ENCODE assay signal across 12 cellular contexts in genomic region chr7:33722383-33723096, GRCh38.
DNase-seq lines count a peak whose midpoint lies in the region; ATAC-seq and TF ChIP-seq lines count a peak whose summit lies in the region.
"Had no signal": no experiment of that assay in that cellular context is flagged by ENCODE, and none has a peak within 500 bp of the region (broad histone marks: within the 10 kb centered on the region; RNA-seq: fewer than 3 reads in every experiment).

No MANE protein-coding gene starts in this region.

- H3K9me3 ChIP-seq in BE2C (no peaks in the 10 kb centered on the region), mesodermal cell (ENCODE audit: control insufficient read depth, low read length) (no peaks in the 10 kb centered on the region), A673 (ENCODE audit: low read depth, low read length, poor library complexity, severe bottlenecking) (no peaks in the 10 kb centered on the region), stomach (peaks cover 0 to 3% (median 0%) of the 10 kb centered on the region in 4 donors)

- no peak overlapping the region for H3K27ac Mint-ChIP-seq in stimulated activated naive CD8-positive, alpha-beta T cell treated with anti-CD3 and anti-CD28 coated beads, Interleukin-15, amount 100 ng/mL, for 72 hours

- peak overlapping the region; percentile 96 for H3K27ac ChIP-seq in mesodermal cell (ENCODE audit: low read depth, low read length, severe bottlenecking)
- H3K27ac ChIP-seq in A673 (ENCODE audit: low read depth, low read length, poor library complexity, severe bottlenecking), result no peak overlapping the region
- no peak overlapping the region for H3K27ac ChIP-seq in stomach

- H3K4me3 ChIP-seq in BE2C (ENCODE audit: low read depth, low read length), result peak overlapping the region; percentile 40
- H3K4me3 ChIP-seq in choroid plexus epithelial cell (ENCODE audit: low read depth, low read length), result no peak overlapping the region
- H3K4me3 ChIP-seq in mesodermal cell (ENCODE audit: extremely low read depth, insufficient read depth, low read length, poor library complexity, severe bottlenecking), result no peak overlapping the region
- no peak overlapping the region for H3K4me3 ChIP-seq in A673 (ENCODE audit: low read depth, low read length, poor library complexity, severe bottlenecking)
- H3K4me3 ChIP-seq in stomach, result no peak overlapping the region

- no peaks in the 10 kb centered on the region for H3K27me3 ChIP-seq in BE2C
- H3K27me3 ChIP-seq in A673 (replicated peaks; ENCODE audit: insufficient read depth, low read depth, low read length, poor library complexity), result no peaks in the 10 kb centered on the region
- H3K27me3 ChIP-seq in stomach, result no peaks in the 10 kb centered on the region

- POLR2A ChIA-PET in A673 (lab: Charles Lee; ENCODE audit: low non-redundant PET), result interaction anchor here (0.7 kb wide), 1 partner anchor 606 kb away, joined by 6 read pairs; no protein-coding TSS in a partner anchor

- no peak for TF ChIP-seq CTCF in BE2C (IDR thresholded peaks at IDR 0.05; ENCODE audit: low read depth, low read length)
- TF ChIP-seq CTCF in choroid plexus epithelial cell (conservative IDR thresholded peaks at IDR 0.05; ENCODE audit: low read depth, low read length), result no peak
- no peak for TF ChIP-seq CTCF in A673 (conservative IDR thresholded peaks at IDR 0.05; ENCODE audit: low read depth, low read length)
- TF ChIP-seq CTCF in stomach (IDR thresholded peaks at IDR 0.05), result no peak

- H3K36me3 ChIP-seq in BE2C (no peaks in the 10 kb centered on the region), mesodermal cell (ENCODE audit: control insufficient read depth, insufficient read depth, low read length) (no peaks in the 10 kb centered on the region), A673 (ENCODE audit: insufficient read depth, low read length, poor library complexity, severe bottlenecking) (no peaks in the 10 kb centered on the region), stomach (no peaks in the 10 kb centered on the region)

- no TSS peak for BruUV-seq in A673 (replicated peaks; lab: Mats Ljungman, UMichigan)

- DNase-seq in BE2C (peak; percentile 93), NCI-H460 (ENCODE audit: extremely low read depth, low read depth) (peak; percentile 15), choroid plexus epithelial cell (ENCODE audit: low read depth) (peak; percentile 73), NCI-H1092 (lab: John Stamatoyannopoulos, UW) (no peak), A673 (ENCODE audit: low spot score) (no peak), stomach (no peak)
- DNase-seq in stimulated activated naive CD8-positive, alpha-beta T cell treated with anti-CD3 and anti-CD28 coated beads, Interleukin-15, amount 100 ng/mL, for 72 hours, result no peak
- DNase-seq: activated CD4-positive, alpha-beta T cell treated with anti-CD3 and anti-CD28 coated beads for 4 hours; cerebellar nuclear complex; left cardiac atrium; NCI-H446 had no signal

- intact Hi-C loops in A673 (cut with micrococcal nuclease; ENCODE audit: unreplicated experiment), result no loop called here
- intact Hi-C loops in stomach (cut with DNase I; ENCODE audit: low total_unique reads), result no loop called here

- TF ChIP-seq POLR2A in stomach (IDR thresholded peaks at IDR 0.05), result no peak

- WGBS in mesodermal cell (ENCODE audit: insufficient coverage in 2 of 2), 2 experiments, result 23 to 42% methylated on average over 10 to 14 of the region's 15 CpGs
- 82 to 96% (median 91%) methylated on average over 8 to 15 of the region's 15 CpGs for WGBS in stomach, 5 donors

- H3K9me3 Mint-ChIP-seq in stimulated activated naive CD8-positive, alpha-beta T cell treated with anti-CD3 and anti-CD28 coated beads, Interleukin-15, amount 100 ng/mL, for 72 hours, result peaks cover 0 to 7% of the 10 kb centered on the region in 2 donors

- no peaks in the 10 kb centered on the region for H3K27me3 Mint-ChIP-seq in stimulated activated naive CD8-positive, alpha-beta T cell treated with anti-CD3 and anti-CD28 coated beads, Interleukin-15, amount 100 ng/mL, for 72 hours

- no peaks in the 10 kb centered on the region for H3K4me1 Mint-ChIP-seq in stimulated activated naive CD8-positive, alpha-beta T cell treated with anti-CD3 and anti-CD28 coated beads, Interleukin-15, amount 100 ng/mL, for 72 hours

- H3K4me1 ChIP-seq in BE2C (peaks cover 36% of the 10 kb centered on the region), mesodermal cell (ENCODE audit: control insufficient read depth, insufficient read depth, low read length, poor library complexity, severe bottlenecking) (peaks cover 45% of the 10 kb centered on the region), A673 (ENCODE audit: insufficient read depth, low read length, poor library complexity, severe bottlenecking) (no peaks in the 10 kb centered on the region), stomach (peaks cover 0 to 22% (median 10%) of the 10 kb centered on the region in 4 donors)

- ATAC-seq in stimulated activated naive CD8-positive, alpha-beta T cell treated with anti-CD3 and anti-CD28 coated beads, Interleukin-15, amount 100 ng/mL, for 72 hours, result no peak

- CTCF ChIA-PET in A673 (lab: Charles Lee), result no interaction called here

- H3K4me3 Mint-ChIP-seq in stimulated activated naive CD8-positive, alpha-beta T cell treated with anti-CD3 and anti-CD28 coated beads, Interleukin-15, amount 100 ng/mL, for 72 hours, result no peak overlapping the region

- TF ChIP-seq EP300 in stomach (IDR thresholded peaks at IDR 0.05), result no peak

Comparison
In these comparisons a context has a peak if more than half of its experiments do, and no peak if none do; other contexts are left out.
1. DNase-seq: peak in BE2C (single experiment), NCI-H460 (single experiment) and choroid plexus epithelial cell (single experiment); none in NCI-H1092 (single experiment), stimulated activated naive CD8-positive, alpha-beta T cell treated with anti-CD3 and anti-CD28 coated beads, Interleukin-15, amount 100 ng/mL, for 72 hours (0 of 2), A673 (single experiment) and stomach (single experiment).